In genomic region chr6:98946266-98946817, GRCh38 we compare ENCODE assay signal across 9 cellular contexts. TPM values are rescaled to one million over a fixed set of nuclear protein-coding genes. Genes with fewer than 3 reads are reported as not detected.
DNase-seq lines count a peak whose midpoint lies in the region; ATAC-seq and TF ChIP-seq lines count a peak whose summit lies in the region.
"Had no signal": no experiment of that assay in that cellular context is flagged by ENCODE, and none has a peak within 500 bp of the region (broad histone marks: within the 10 kb centered on the region; RNA-seq: fewer than 3 reads in every experiment).

No MANE protein-coding gene starts in this region.

- POLR2A ChIA-PET in Panc1 (lab: Charles Lee) = no interaction called here

- ATAC-seq in Panc1 (no peak), HG02852 (IDR thresholded peaks at IDR 0.05; ENCODE audit: unreplicated experiment) (no peak)

- H3K27me3 ChIP-seq in Panc1 (ENCODE audit: control insufficient read depth, insufficient read depth, low read length) (no peaks in the 10 kb centered on the region), esophagus squamous epithelium (no peaks in the 10 kb centered on the region), rectal smooth muscle tissue (ENCODE audit: control insufficient read depth, insufficient read depth, low read length) (no peaks in the 10 kb centered on the region)

- H3K36me3 ChIP-seq in ES-I3 (ENCODE audit: insufficient read depth, low read length) (no peaks in the 10 kb centered on the region), Panc1 (ENCODE audit: control insufficient read depth, insufficient read depth, low read length) (no peaks in the 10 kb centered on the region; the same call in 1 of the 2 replicates), esophagus squamous epithelium (no peaks in the 10 kb centered on the region), rectal smooth muscle tissue (ENCODE audit: control insufficient read depth, insufficient read depth, low read length) (no peaks in the 10 kb centered on the region)

- H3K4me1 ChIP-seq in ES-I3 (ENCODE audit: insufficient read depth, low read length) (no peaks in the 10 kb centered on the region), Panc1 (ENCODE audit: control insufficient read depth, insufficient read depth, low read length) (peaks cover 19% of the 10 kb centered on the region), esophagus squamous epithelium (peaks cover 5 to 28% (median 7%) of the 10 kb centered on the region in 3 donors), rectal smooth muscle tissue (ENCODE audit: control insufficient read depth, insufficient read depth, low read length) (peaks cover 7% of the 10 kb centered on the region)

- CTCF ChIA-PET in Panc1 (lab: Charles Lee) = no interaction called here

- peak overlapping the region; percentile 86 for H3K27ac ChIP-seq in Panc1 (ENCODE audit: low read length)
- H3K27ac ChIP-seq in esophagus squamous epithelium = peak overlapping the region in 2 of 4 donors; percentile 89 to 92
- peak overlapping the region; percentile 86 for H3K27ac ChIP-seq in rectal smooth muscle tissue (ENCODE audit: low read depth, low read length)

- intact Hi-C loops in Panc1 (cut with micrococcal nuclease; ENCODE audit: unreplicated experiment) = no loop called here
- intact Hi-C loops in esophagus squamous epithelium (cut with DNase I) = no loop called here

- H3K4me3 ChIP-seq in Panc1 (ENCODE audit: low read depth in 2 of 2, low read length in 2 of 2) (peak overlapping the region; percentile 69 to 85), esophagus squamous epithelium (peak overlapping the region; percentile 72 to 97 (median 80)), rectal smooth muscle tissue (ENCODE audit: low read length) (peak overlapping the region; percentile 88)

- H3K9ac ChIP-seq in ES-I3 (ENCODE audit: low read depth, low read length) (peak overlapping the region; percentile 54; the same call in 1 of the 2 replicates), rectal smooth muscle tissue (ENCODE audit: low read length) (no peak overlapping the region)

- 72 to 85% methylated on average over 9 of the region's 9 CpGs for WGBS in esophagus squamous epithelium, 2 donors

- TSS peak; percentile 70 for BruUV-seq in Panc1 (replicated peaks; lab: Mats Ljungman, UMichigan)

- no peak for TF ChIP-seq CTCF in Panc1 (IDR thresholded peaks at IDR 0.05)
- TF ChIP-seq CTCF in esophagus squamous epithelium (IDR thresholded peaks at IDR 0.05) = no peak

- in situ Hi-C loops in Panc1 (cut with HindIII; ENCODE audit: low pct_unique_long_range_greater_than_20kb, low sequenced_read_pairs) = no loop called here

- TF ChIP-seq POLR2A in esophagus squamous epithelium (IDR thresholded peaks at IDR 0.05) = no peak

- H3K9me3 ChIP-seq in ES-I3 (ENCODE audit: control insufficient read depth, insufficient read depth, low read length) = peaks cover 3% of the 10 kb centered on the region; the same call in 1 of the 2 replicates
- peaks cover 8% of the 10 kb centered on the region; the same call in 1 of the 2 replicates for H3K9me3 ChIP-seq in Panc1 (ENCODE audit: control insufficient read depth, insufficient read depth, low read depth, low read length)
- H3K9me3 ChIP-seq in esophagus squamous epithelium = no peaks in the 10 kb centered on the region

- no peak for DNase-seq in Panc1 (ENCODE audit: low read depth, low spot score)
- DNase-seq in esophagus squamous epithelium (lab: John Stamatoyannopoulos, UW) = no peak
- DNase-seq in COLO668 (lab: John Stamatoyannopoulos, UW; ENCODE audit: unreplicated experiment) = no peak
- no peak for DNase-seq in effector CD8-positive, alpha-beta T cell (lab: John Stamatoyannopoulos, UW)
- no peak for DNase-seq in HPDE6-E6E7 (ENCODE audit: extremely low spot score)
- DNase-seq: cortex of kidney had no signal

RNA-seq across cellular contexts. Expression of gene FBXL4, which starts 1.4 kb away (rescaled TPM):
- total RNA-seq in Panc1 (2021; ENCODE audit: unreplicated experiment) (11.5 TPM), esophagus squamous epithelium (10 to 100 TPM in 2 of 4 donors, 1 to 10 TPM in 2; 4.9 to 15.1 (median 10.0) TPM)
- 5.1 TPM for polyA plus RNA-seq in Panc1 (2012; ENCODE audit: insufficient read length)
